Comparison of ENCODE assay signal across 22 cellular contexts in the genomic region with DNA sequence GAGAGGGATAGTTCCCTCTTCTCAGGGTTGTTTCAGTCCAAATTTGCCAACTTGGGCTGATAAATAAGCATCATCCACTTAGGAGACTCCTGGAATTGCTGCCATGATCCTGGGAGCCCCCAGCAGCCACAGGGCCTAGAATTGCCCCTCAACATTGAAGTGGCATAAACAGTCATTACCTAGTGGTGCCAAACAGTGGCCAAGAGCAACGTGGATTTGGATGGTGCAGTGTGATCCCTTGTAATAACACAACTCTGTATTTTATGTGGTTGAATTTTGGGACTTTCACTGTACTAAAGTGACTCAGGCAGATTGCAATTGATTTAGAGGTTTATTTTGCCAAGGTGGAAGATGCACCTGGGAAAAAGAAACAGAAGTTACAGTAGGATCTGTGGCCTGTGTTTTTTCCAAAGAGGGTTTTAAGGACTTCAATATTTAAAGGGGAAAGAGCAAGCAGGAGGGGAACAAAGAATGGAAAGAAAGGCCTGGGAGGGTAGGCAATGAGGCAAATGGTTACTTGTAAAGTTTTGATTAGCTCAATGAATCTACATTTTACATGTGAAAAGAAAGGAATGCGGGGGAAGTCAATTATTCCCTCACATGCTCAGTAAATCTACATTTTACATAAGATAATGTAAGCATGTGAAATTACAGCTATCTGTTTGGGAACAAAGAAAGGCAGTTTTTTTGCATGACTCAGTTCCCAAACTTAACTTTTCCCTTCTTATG.
"Had no signal": no experiment of that assay in that cellular context is flagged by ENCODE, and none has a peak within 500 bp of the region (broad histone marks: within the 10 kb centered on the region; RNA-seq: fewer than 3 reads in every experiment).

No MANE protein-coding gene starts in this region.

- H3K36me3 ChIP-seq: heart left ventricle, pancreas, tibial artery, upper lobe of left lung, uterus had no signal

- DNase-seq: effector CD4-positive, alpha-beta T cell; heart left ventricle; hippocampal formation; islet precursor cell; natural killer cell; nucleus accumbens; pancreas; right cardiac atrium; stimulated activated CD4-positive, alpha-beta T cell treated with anti-CD3 and anti-CD28 coated beads, Interleukin-15, amount 100 ng/mL, for 24 hours; stimulated activated CD4-positive, alpha-beta T cell treated with anti-CD3 and anti-CD28 coated beads, Interleukin-1b, Interleukin-23, amount 100 ng/mL, for 48 hours; stimulated activated CD4-positive, alpha-beta T cell treated with anti-CD3 and anti-CD28 coated beads, Interleukin-4, amount 100 ng/mL, for 24 hours; tibial artery; upper lobe of left lung; uterus had no signal

- H3K4me1 Mint-ChIP-seq: mesothelial cell of epicardium, natural killer cell, neural crest cell had no signal

- H3K27me3 Mint-ChIP-seq: progenitor cell of endocrine pancreas; stimulated activated memory B cell treated with anti-CD40 and anti-IgM and Interleukin-4, amounts not matched to agents 10 μg/mL and 1 μg/mL and 100 μg/mL, for 72 hours; stimulated activated naive CD8-positive, alpha-beta T cell treated with anti-CD3 and anti-CD28 coated beads, Interleukin-15, Interleukin-2, amounts not matched to agents 100 ng/mL and 50 ng/mL, for 24 hours had no signal

- H3K4me3 Mint-ChIP-seq: mesothelial cell of epicardium; natural killer cell; neural crest cell; stimulated activated memory B cell treated with anti-CD40 and anti-IgM and Interleukin-4, amounts not matched to agents 10 μg/mL and 1 μg/mL and 100 μg/mL, for 72 hours; stimulated activated naive CD8-positive, alpha-beta T cell treated with anti-CD3 and anti-CD28 coated beads, Interleukin-15, Interleukin-2, amounts not matched to agents 100 ng/mL and 50 ng/mL, for 24 hours had no signal

- H3K9me3 Mint-ChIP-seq: mesothelial cell of epicardium; neural crest cell; stimulated activated naive CD8-positive, alpha-beta T cell treated with anti-CD3 and anti-CD28 coated beads, Interleukin-15, Interleukin-2, amounts not matched to agents 100 ng/mL and 50 ng/mL, for 24 hours had no signal

- H3K4me1 ChIP-seq: heart left ventricle, pancreas, tibial artery, upper lobe of left lung, uterus had no signal

- H3K4me3 ChIP-seq: coronary artery, heart left ventricle, pancreas, tibial artery, upper lobe of left lung, uterus had no signal

- H3K36me3 Mint-ChIP-seq: mesothelial cell of epicardium; natural killer cell; stimulated activated memory B cell treated with anti-CD40 and anti-IgM and Interleukin-4, amounts not matched to agents 10 μg/mL and 1 μg/mL and 100 μg/mL, for 72 hours had no signal

- H3K27ac ChIP-seq: coronary artery, heart left ventricle, pancreas, tibial artery, upper lobe of left lung, uterus had no signal

- ATAC-seq: esophagus mucosa; heart left ventricle; left lobe of liver; natural killer cell; pancreas; right cardiac atrium; stimulated activated memory B cell treated with anti-CD40 and anti-IgM and Interleukin-4, amounts not matched to agents 10 μg/mL and 1 μg/mL and 100 μg/mL, for 72 hours had no signal

- H3K27me3 ChIP-seq: heart left ventricle, pancreas, tibial artery, upper lobe of left lung, uterus had no signal

- H3K9me3 ChIP-seq: pancreas, tibial artery, upper lobe of left lung, uterus had no signal

- H3K27ac Mint-ChIP-seq: mesothelial cell of epicardium; natural killer cell; progenitor cell of endocrine pancreas; stimulated activated memory B cell treated with anti-CD40 and anti-IgM and Interleukin-4, amounts not matched to agents 10 μg/mL and 1 μg/mL and 100 μg/mL, for 72 hours; stimulated activated naive CD8-positive, alpha-beta T cell treated with anti-CD3 and anti-CD28 coated beads, Interleukin-15, Interleukin-2, amounts not matched to agents 100 ng/mL and 50 ng/mL, for 24 hours had no signal
